Comparison of ENCODE assay signal across 20 cellular contexts in genomic region chrX:120797201-120797938, GRCh38.
A peak's percentile ranks its signal among the peaks of the same experiment; 100 is the strongest.
DNase-seq lines count a peak whose midpoint lies in the region; ATAC-seq, FAIRE-seq and TF ChIP-seq lines count a peak whose summit lies in the region.
"Had no signal": no experiment of that assay in that cellular context is flagged by ENCODE, and none has a peak within 500 bp of the region (broad histone marks: within the 10 kb centered on the region; RNA-seq: fewer than 3 reads in every experiment).

No MANE protein-coding gene starts in this region.

- no peaks in the 10 kb centered on the region for H3K9me3 Mint-ChIP-seq in activated CD4-positive, alpha-beta T cell treated with anti-CD3 and anti-CD28 coated beads, Interleukin-2, amount 10 ng/mL, durations not matched to agents 24 days and 14 days
- H3K9me3 Mint-ChIP-seq in astrocyte (ENCODE audit: unreplicated experiment), result no peaks in the 10 kb centered on the region

- H3K27me3 Mint-ChIP-seq in activated CD4-positive, alpha-beta T cell treated with anti-CD3 and anti-CD28 coated beads, Interleukin-2, amount 10 ng/mL, durations not matched to agents 24 days and 14 days, result no peaks in the 10 kb centered on the region
- peaks cover 15% of the 10 kb centered on the region for H3K27me3 Mint-ChIP-seq in astrocyte (ENCODE audit: low read depth, unreplicated experiment)
- H3K27me3 Mint-ChIP-seq: CD4-positive, CD25-positive, alpha-beta regulatory T cell had no signal

- no peak overlapping the region for H3K9ac ChIP-seq in astrocyte (ENCODE audit: low read length)

- H3K36me3 ChIP-seq in astrocyte (ENCODE audit: insufficient read depth, low read length) (no peaks in the 10 kb centered on the region), lung (ENCODE audit: control insufficient read depth in 2 of 2, insufficient read depth in 2 of 2, low read length in 2 of 2) (no peaks in the 10 kb centered on the region), HAP-1 (replicated peaks) (no peaks in the 10 kb centered on the region)
- H3K36me3 ChIP-seq: adrenal gland, colonic mucosa, upper lobe of right lung had no signal

- DNase-seq in activated CD4-positive, alpha-beta T cell treated with anti-CD3 and anti-CD28 coated beads, Interleukin-2, amount 10 ng/mL, durations not matched to agents 24 days and 14 days, result no peak
- DNase-seq in activated CD4-positive, alpha-beta T cell treated with anti-CD3 and anti-CD28 coated beads, Interleukin-2, amount 50 U/mL, for 4 hours, result no peak
- peak; percentile 48 for DNase-seq in EH (ENCODE audit: low read depth)
- DNase-seq in astrocyte (ENCODE audit: low read depth), result peak; percentile 37
- DNase-seq in lung (ENCODE audit: low spot score), result no peak
- DNase-seq in NCI-H146 (lab: John Stamatoyannopoulos, UW), result no peak
- no peak for DNase-seq in HAP-1 (ENCODE audit: low spot score in 2 of 2)
- DNase-seq: adrenal gland; CD4-positive, CD25-positive, alpha-beta regulatory T cell; colonic mucosa; HCEC 1CT; MM.1S; NCI-H2029; NCI-H526 treated with DMSO at 0.1 percent for 48 hours; occipital lobe; upper lobe of right lung had no signal

- ATAC-seq in lung (ENCODE audit: insufficient read depth, low FRiP score) (no peak), GM18870 (IDR thresholded peaks at IDR 0.05; ENCODE audit: unreplicated experiment) (no peak)
- ATAC-seq: mucosa of descending colon, upper lobe of right lung had no signal

- H3K4me2 ChIP-seq in astrocyte (ENCODE audit: low read length), result no peak overlapping the region

- H3K27ac ChIP-seq in astrocyte (ENCODE audit: low read depth, low read length) (no peak overlapping the region), lung (ENCODE audit: low read depth in 1 of 2, low read length in 1 of 2) (peak overlapping the region; percentile 20 to 33)
- H3K27ac ChIP-seq: adrenal gland, colonic mucosa had no signal

- H3K27me3 ChIP-seq in astrocyte (ENCODE audit: insufficient read depth, low read length) (no peaks in the 10 kb centered on the region), lung (ENCODE audit: control insufficient read depth, insufficient read depth) (no peaks in the 10 kb centered on the region), HAP-1 (ENCODE audit: low read depth) (peaks cover 19% of the 10 kb centered on the region)
- H3K27me3 ChIP-seq: colonic mucosa, upper lobe of right lung had no signal

- TF ChIP-seq CTCF in astrocyte (IDR thresholded peaks at IDR 0.05; ENCODE audit: insufficient read depth, low read depth, low read length), result no peak
- no peak for TF ChIP-seq CTCF in lung (IDR thresholded peaks at IDR 0.05; ENCODE audit: control extremely low read depth, extremely low read depth)

- H3K4me1 ChIP-seq in astrocyte (ENCODE audit: insufficient read depth, low read length), result peaks cover 11% of the 10 kb centered on the region
- peaks cover 0 to 3% of the 10 kb centered on the region in 2 donors for H3K4me1 ChIP-seq in lung (ENCODE audit: control insufficient read depth in 2 of 2, insufficient read depth in 2 of 2, low read length in 2 of 2)
- no peaks in the 10 kb centered on the region for H3K4me1 ChIP-seq in HAP-1
- H3K4me1 ChIP-seq: adrenal gland, colonic mucosa, upper lobe of right lung had no signal

- H3K9me3 ChIP-seq in astrocyte (ENCODE audit: insufficient read depth, low read depth, low read length), result no peaks in the 10 kb centered on the region
- no peaks in the 10 kb centered on the region for H3K9me3 ChIP-seq in lung (ENCODE audit: control insufficient read depth in 2 of 2, insufficient read depth in 1 of 2, low read length in 1 of 2)
- H3K9me3 ChIP-seq in HAP-1, result no peaks in the 10 kb centered on the region; the same call in 1 of the 2 replicates
- H3K9me3 ChIP-seq: adrenal gland, colonic mucosa, mucosa of descending colon, upper lobe of right lung had no signal

- FAIRE-seq in astrocyte (lab: Jason Lieb, UNC), result peak; percentile 20
- FAIRE-seq: A204.1, GM12892 had no signal

- in situ Hi-C loops in HAP-1 (cut with MboI; ENCODE audit: low sequenced_read_pairs), result no loop called here

- no peaks in the 10 kb centered on the region for H4K20me1 ChIP-seq in astrocyte (ENCODE audit: insufficient read depth, low read length)

- H3K4me1 Mint-ChIP-seq in activated CD4-positive, alpha-beta T cell treated with anti-CD3 and anti-CD28 coated beads, Interleukin-2, amount 10 ng/mL, durations not matched to agents 24 days and 14 days, result peaks cover 35% of the 10 kb centered on the region
- peaks cover 6% of the 10 kb centered on the region for H3K4me1 Mint-ChIP-seq in astrocyte (ENCODE audit: low read depth, unreplicated experiment)

- no peaks in the 10 kb centered on the region for H3K79me2 ChIP-seq in astrocyte (ENCODE audit: insufficient read depth, low read length)

- intact Hi-C loops in activated CD4-positive, alpha-beta T cell treated with anti-CD3 and anti-CD28 coated beads, Interleukin-2, amount 10 ng/mL, durations not matched to agents 24 days and 14 days (cut with micrococcal nuclease), result loop anchor here (1.0 to 10.0 kb wide), 4 partner anchors 45 to 707 kb away; no protein-coding TSS in a partner anchor

- no peaks in the 10 kb centered on the region for H3K36me3 Mint-ChIP-seq in activated CD4-positive, alpha-beta T cell treated with anti-CD3 and anti-CD28 coated beads, Interleukin-2, amount 10 ng/mL, durations not matched to agents 24 days and 14 days (ENCODE audit: low read depth)
- H3K36me3 Mint-ChIP-seq in astrocyte (ENCODE audit: low read depth, unreplicated experiment), result no peaks in the 10 kb centered on the region
- H3K36me3 Mint-ChIP-seq: CD4-positive, CD25-positive, alpha-beta regulatory T cell had no signal

- H3K27ac Mint-ChIP-seq in activated CD4-positive, alpha-beta T cell treated with anti-CD3 and anti-CD28 coated beads, Interleukin-2, amount 10 ng/mL, durations not matched to agents 24 days and 14 days, result peak overlapping the region; percentile 94
- no peak overlapping the region for H3K27ac Mint-ChIP-seq in astrocyte (ENCODE audit: unreplicated experiment)

- H3K4me3 Mint-ChIP-seq in activated CD4-positive, alpha-beta T cell treated with anti-CD3 and anti-CD28 coated beads, Interleukin-2, amount 10 ng/mL, durations not matched to agents 24 days and 14 days, result peak overlapping the region; percentile 55
- H3K4me3 Mint-ChIP-seq in astrocyte (ENCODE audit: unreplicated experiment), result no peak overlapping the region
- H3K4me3 Mint-ChIP-seq: CD4-positive, CD25-positive, alpha-beta regulatory T cell had no signal

- H2AFZ ChIP-seq in astrocyte (ENCODE audit: low read depth, low read length), result no peak overlapping the region

- H3K4me3 ChIP-seq in astrocyte (ENCODE audit: insufficient read depth, low read depth, low read length) (no peak overlapping the region), lung (no peak overlapping the region), HAP-1 (no peak overlapping the region)
- H3K4me3 ChIP-seq: adrenal gland, colonic mucosa, mucosa of descending colon, upper lobe of right lung had no signal

- WGBS in lung, 2 donors, result 22 to 43% methylated on average over 3 of the region's 3 CpGs

Comparison
In these comparisons a context has a peak if more than half of its experiments do, and no peak if none do; other contexts are left out.
1. DNase-seq: peak in EH (single experiment) and astrocyte (single experiment); none in activated CD4-positive, alpha-beta T cell treated with anti-CD3 and anti-CD28 coated beads, Interleukin-2, amount 10 ng/mL, durations not matched to agents 24 days and 14 days (single experiment), activated CD4-positive, alpha-beta T cell treated with anti-CD3 and anti-CD28 coated beads, Interleukin-2, amount 50 U/mL, for 4 hours (0 of 2), lung (single experiment), NCI-H146 (single experiment) and HAP-1 (0 of 2).